ENCODE assay signal across 8 cellular contexts in the genomic region with DNA sequence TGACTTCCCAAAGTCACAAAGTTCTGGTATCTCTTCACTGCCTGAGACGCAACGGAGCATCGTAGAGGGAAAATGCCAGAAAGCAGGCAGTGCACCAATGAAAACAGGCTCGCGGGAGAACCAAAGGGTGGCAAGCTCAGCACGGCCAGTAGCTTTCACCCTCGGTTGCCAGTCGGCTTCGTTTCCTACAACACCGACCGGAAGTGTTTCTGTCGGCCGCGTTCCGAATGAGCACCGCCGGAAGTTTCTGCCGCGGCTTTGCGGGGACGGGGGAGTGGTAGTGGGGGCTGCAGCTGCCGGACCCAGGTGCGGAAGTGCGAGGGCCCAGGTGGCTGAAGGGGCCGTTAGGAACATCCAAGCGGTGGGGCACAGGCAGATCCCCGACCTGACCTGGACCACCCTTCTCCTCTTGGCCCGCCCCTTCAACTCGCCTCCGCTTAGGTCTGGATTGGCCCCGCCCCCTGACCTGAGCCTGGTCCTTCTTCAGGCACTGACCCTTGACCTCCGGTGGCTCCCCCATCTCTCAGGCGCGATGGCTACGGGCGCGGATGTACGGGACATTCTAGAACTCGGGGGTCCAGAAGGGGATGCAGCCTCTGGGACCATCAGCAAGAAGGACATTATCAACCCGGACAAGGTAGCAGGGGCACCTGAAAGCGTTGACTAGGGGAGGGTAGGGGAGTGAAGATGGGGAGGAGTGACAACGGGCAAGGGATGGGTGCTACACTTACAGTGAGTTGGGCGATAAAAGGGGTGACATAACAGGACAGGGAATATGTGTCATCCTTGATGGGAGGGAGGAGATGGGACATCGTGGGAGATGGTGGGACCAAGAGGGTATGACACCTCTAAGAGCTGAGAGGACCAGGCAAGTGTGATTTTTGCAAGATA. TPM values are rescaled to one million over a fixed set of nuclear protein-coding genes. Genes with fewer than 3 reads are reported as not detected.
DNase-seq lines count a peak whose midpoint lies in the region; ATAC-seq and TF ChIP-seq lines count a peak whose summit lies in the region.

A gene with protein sequence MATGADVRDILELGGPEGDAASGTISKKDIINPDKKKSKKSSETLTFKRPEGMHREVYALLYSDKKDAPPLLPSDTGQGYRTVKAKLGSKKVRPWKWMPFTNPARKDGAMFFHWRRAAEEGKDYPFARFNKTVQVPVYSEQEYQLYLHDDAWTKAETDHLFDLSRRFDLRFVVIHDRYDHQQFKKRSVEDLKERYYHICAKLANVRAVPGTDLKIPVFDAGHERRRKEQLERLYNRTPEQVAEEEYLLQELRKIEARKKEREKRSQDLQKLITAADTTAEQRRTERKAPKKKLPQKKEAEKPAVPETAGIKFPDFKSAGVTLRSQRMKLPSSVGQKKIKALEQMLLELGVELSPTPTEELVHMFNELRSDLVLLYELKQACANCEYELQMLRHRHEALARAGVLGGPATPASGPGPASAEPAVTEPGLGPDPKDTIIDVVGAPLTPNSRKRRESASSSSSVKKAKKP (plus strand): TSS at position 250 of the 891 bp plus-strand sequence. CDS start 283 bp downstream, at position 533.

- TF ChIP-seq CTCF in AG04449 (IDR thresholded peaks at IDR 0.05; ENCODE audit: insufficient read depth, low read length, missing control alignments) (no peak), coronary artery (IDR thresholded peaks at IDR 0.05) (no peak)

- peak within 1 kb of the TSS; percentile 76 to 91 for H3K27ac ChIP-seq in coronary artery

- CTCF ChIA-PET in AG04449 (lab: Yijun Ruan, JAX): interaction anchor here (1.2 to 6.1 kb wide), 6 partner anchors 13 to 439 kb away, joined by 3 to 81 read pairs (median 8); no protein-coding TSS in a partner anchor

- peak within 1 kb of the TSS; percentile 90 for H3K27ac Mint-ChIP-seq in activated CD4-positive, alpha-beta T cell treated with anti-CD3 and anti-CD28 coated beads, Interleukin-2, amount 10 ng/mL, durations not matched to agents 24 days and 14 days

- ATAC-seq in GM19043 (IDR thresholded peaks at IDR 0.05; ENCODE audit: low read depth, unreplicated experiment) (peak; percentile 69), HG03432 (IDR thresholded peaks at IDR 0.05; ENCODE audit: unreplicated experiment) (peak; percentile 76)

- POLR2A ChIA-PET in AG04449 (lab: Yijun Ruan, JAX): interaction anchor here (1.1 kb wide), 2 partner anchors 139 to 418 kb away, joined by 3 read pairs; no protein-coding TSS in a partner anchor

- H3K36me3 Mint-ChIP-seq in activated CD4-positive, alpha-beta T cell treated with anti-CD3 and anti-CD28 coated beads, Interleukin-2, amount 10 ng/mL, durations not matched to agents 24 days and 14 days (ENCODE audit: low read depth): peaks cover 27% of the 10 kb centered on the region

- peak within 1 kb of the TSS; percentile 96 for H3K4me3 Mint-ChIP-seq in activated CD4-positive, alpha-beta T cell treated with anti-CD3 and anti-CD28 coated beads, Interleukin-2, amount 10 ng/mL, durations not matched to agents 24 days and 14 days

- H3K27me3 Mint-ChIP-seq in activated CD4-positive, alpha-beta T cell treated with anti-CD3 and anti-CD28 coated beads, Interleukin-2, amount 10 ng/mL, durations not matched to agents 24 days and 14 days: no peaks in the 10 kb centered on the region

- peaks cover 29% of the 10 kb centered on the region for H3K4me1 Mint-ChIP-seq in activated CD4-positive, alpha-beta T cell treated with anti-CD3 and anti-CD28 coated beads, Interleukin-2, amount 10 ng/mL, durations not matched to agents 24 days and 14 days

- DNase-seq in AG04449 (ENCODE audit: low read depth, low spot score) (peak; percentile 37), NCI-H524 treated with DMSO at 0.1 percent for 48 hours (lab: John Stamatoyannopoulos, UW) (peak; percentile 31), coronary artery (ENCODE audit: low spot score) (peak; percentile 91), left kidney (ENCODE audit: low read depth, low spot score) (peak; percentile 91)
- peak; percentile 96 for DNase-seq in activated CD4-positive, alpha-beta T cell treated with anti-CD3 and anti-CD28 coated beads, Interleukin-2, amount 10 ng/mL, durations not matched to agents 24 days and 14 days
- peak; percentile 87 for DNase-seq in stimulated activated CD4-positive, alpha-beta T cell treated with anti-CD3 and anti-CD28 coated beads, Interleukin-1b, Interleukin-23, amount 100 ng/mL, for 48 hours

- H3K9me3 Mint-ChIP-seq in activated CD4-positive, alpha-beta T cell treated with anti-CD3 and anti-CD28 coated beads, Interleukin-2, amount 10 ng/mL, durations not matched to agents 24 days and 14 days: no peaks in the 10 kb centered on the region

- H3K4me3 ChIP-seq in AG04449 (ENCODE audit: low read depth, low read length) (peak within 1 kb of the TSS; percentile 98), coronary artery (peak within 1 kb of the TSS; percentile 92)

- intact Hi-C loops in activated CD4-positive, alpha-beta T cell treated with anti-CD3 and anti-CD28 coated beads, Interleukin-2, amount 10 ng/mL, durations not matched to agents 24 days and 14 days (cut with micrococcal nuclease): loop anchor here (1.0 to 10.0 kb wide), 3 partner anchors 142 to 419 kb away; partner anchors contain the start of gene ERI3

RNA-seq across cellular contexts. Expression of the gene that starts here (rescaled TPM):
- 34.1 and 36.0 TPM in 2 replicates for total RNA-seq in activated CD4-positive, alpha-beta T cell treated with anti-CD3 and anti-CD28 coated beads, Interleukin-2, amount 10 ng/mL, durations not matched to agents 24 days and 14 days

Comparison
In these comparisons a context has a peak if more than half of its experiments do, and no peak if none do; other contexts are left out.
1. Peak in every context shown above with its lines: DNase-seq, ATAC-seq, H3K4me3 ChIP-seq and H3K27ac ChIP-seq.
2. DNase-seq: peak in every context shown above with its lines; median percentile 96 in activated CD4-positive, alpha-beta T cell treated with anti-CD3 and anti-CD28 coated beads, Interleukin-2, amount 10 ng/mL, durations not matched to agents 24 days and 14 days; 91 in coronary artery; 91 in left kidney; 87 in stimulated activated CD4-positive, alpha-beta T cell treated with anti-CD3 and anti-CD28 coated beads, Interleukin-1b, Interleukin-23, amount 100 ng/mL, for 48 hours; 37 in AG04449; 31 in NCI-H524 treated with DMSO at 0.1 percent for 48 hours.